Comparison of ENCODE assay signal across 24 cellular contexts in the genomic region with DNA sequence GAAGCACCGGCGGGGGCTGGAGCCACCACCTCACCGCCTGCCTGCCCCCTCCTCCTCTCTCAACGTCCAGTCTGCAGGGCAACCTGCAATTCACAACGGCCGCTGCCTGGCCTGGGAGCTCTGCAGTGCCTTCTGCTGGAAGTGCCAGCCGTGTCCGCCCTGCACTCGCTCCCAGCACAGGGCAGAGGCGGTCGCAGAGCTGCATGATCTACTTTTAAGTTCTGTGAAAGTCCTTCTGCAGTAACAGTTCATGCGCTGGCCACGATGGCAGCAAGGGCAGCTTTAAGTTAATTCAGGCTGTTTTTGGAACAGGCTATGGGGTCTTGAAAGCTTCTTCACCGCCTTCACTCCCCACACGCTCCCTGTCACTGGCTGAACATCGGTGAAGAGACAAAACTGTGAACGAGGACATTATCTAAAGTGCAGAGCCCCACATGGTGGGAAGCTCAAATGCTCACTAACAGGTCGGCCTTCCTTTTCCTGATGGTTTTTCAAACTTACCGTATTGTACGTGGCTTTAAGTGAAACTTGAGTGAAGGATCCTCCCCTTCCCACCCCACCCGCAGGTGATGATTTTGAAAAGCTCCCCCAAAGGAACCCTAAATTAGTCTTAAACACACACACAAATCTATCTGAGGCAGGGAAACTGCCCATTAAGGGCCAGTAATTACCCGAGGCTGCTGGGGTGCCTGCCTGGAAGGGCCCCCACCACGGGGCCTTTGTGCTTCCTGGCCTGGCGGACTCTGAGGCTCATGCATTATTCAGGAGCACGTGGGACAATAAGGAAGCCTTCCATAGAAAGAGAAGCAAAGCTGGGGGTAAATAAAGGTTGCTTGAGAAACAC.
DNase-seq lines count a peak whose midpoint lies in the region; ATAC-seq and TF ChIP-seq lines count a peak whose summit lies in the region.
"Had no signal": no experiment of that assay in that cellular context is flagged by ENCODE, and none has a peak within 500 bp of the region (broad histone marks: within the 10 kb centered on the region; RNA-seq: fewer than 3 reads in every experiment).

No MANE protein-coding gene starts in this region.

- DNase-seq in NCI-H146 (lab: John Stamatoyannopoulos, UW) (peak; percentile 81), endodermal cell (peak; percentile 71), posterior vena cava (ENCODE audit: low spot score) (peak; percentile 36), SJCRH30 (no peak), DMS 273 (lab: John Stamatoyannopoulos, UW; ENCODE audit: unreplicated experiment) (no peak)
- DNase-seq: activated B cell treated with CpG ODN at 0.5 μM for 24 hours; activated CD4-positive, alpha-beta T cell treated with anti-CD3 and anti-CD28 coated beads, Interleukin-2, amount 50 U/mL, for 48 hours; activated CD8-positive, alpha-beta memory T cell treated with anti-CD3 and anti-CD28 coated beads, Interleukin-2, amount 50 U/mL, for 48 hours; activated naive CD8-positive, alpha-beta T cell treated with anti-CD3 and anti-CD28 coated beads, Interleukin-2, amount 50 U/mL, for 24 hours; brain microvascular endothelial cell; DMS79; HFFc6; NCI-H2171 treated with DMSO at 0.1 percent for 48 hours; NCI-H524 treated with DMSO at 0.1 percent for 48 hours; substantia nigra; T1000; uterus had no signal

- TF ChIP-seq CTCF in endodermal cell (conservative IDR thresholded peaks at IDR 0.05): peak; percentile 52

- H3K27me3 Mint-ChIP-seq in endodermal cell (ENCODE audit: insufficient read depth): no peaks in the 10 kb centered on the region
- H3K27me3 Mint-ChIP-seq: activated B cell treated with CpG ODN at 0.5 μM for 24 hours; activated naive CD8-positive, alpha-beta T cell treated with anti-CD3 and anti-CD28 coated beads, Interleukin-2, amount 50 U/mL, for 24 hours; memory B cell had no signal

- no peaks in the 10 kb centered on the region for H3K36me3 Mint-ChIP-seq in endodermal cell (ENCODE audit: low read depth)
- H3K36me3 Mint-ChIP-seq: memory B cell had no signal

- H3K9me3 ChIP-seq in ES-I3 (ENCODE audit: control insufficient read depth, insufficient read depth, low read length) (no peaks in the 10 kb centered on the region; the same call in 1 of the 2 replicates), endodermal cell (ENCODE audit: control insufficient read depth, low read length) (peaks cover 69% of the 10 kb centered on the region), SJCRH30 (replicated peaks) (0 out of 2 replicates have a peak, but pooled peaks cover 3% of the 10 kb centered on the region)
- H3K9me3 ChIP-seq: uterus had no signal

- H3K36me3 ChIP-seq in ES-I3 (ENCODE audit: insufficient read depth, low read length): no peaks in the 10 kb centered on the region
- no peaks in the 10 kb centered on the region for H3K36me3 ChIP-seq in endodermal cell (ENCODE audit: control insufficient read depth, insufficient read depth, low read length)
- no peaks in the 10 kb centered on the region for H3K36me3 ChIP-seq in SJCRH30
- H3K36me3 ChIP-seq: brain microvascular endothelial cell, uterus had no signal

- no peak overlapping the region for H3K4me3 ChIP-seq in endodermal cell (ENCODE audit: low read length)
- H3K4me3 ChIP-seq in SJCRH30: no peak overlapping the region
- H3K4me3 ChIP-seq: coronary artery, GM12878, uterus had no signal

- H3K4me3 Mint-ChIP-seq in endodermal cell: no peak overlapping the region
- H3K4me3 Mint-ChIP-seq: activated B cell treated with CpG ODN at 0.5 μM for 24 hours; activated naive CD8-positive, alpha-beta T cell treated with anti-CD3 and anti-CD28 coated beads, Interleukin-2, amount 50 U/mL, for 24 hours; HFFc6; memory B cell had no signal

- 84 to 89% methylated on average over 14 to 25 of the region's 25 CpGs for WGBS in endodermal cell (ENCODE audit: insufficient coverage in 1 of 2, insufficient read length in 1 of 2), 2 experiments

- no peak overlapping the region for H3K27ac ChIP-seq in endodermal cell (ENCODE audit: low read depth, low read length)
- no peak overlapping the region for H3K27ac ChIP-seq in SJCRH30
- H3K27ac ChIP-seq: brain microvascular endothelial cell, coronary artery, parathyroid adenoma, uterus had no signal

- ATAC-seq in GM21576 (IDR thresholded peaks at IDR 0.05; ENCODE audit: unreplicated experiment): no peak
- ATAC-seq: activated naive CD8-positive, alpha-beta T cell treated with anti-CD3 and anti-CD28 coated beads, Interleukin-2, amount 50 U/mL, for 24 hours; GM12878; Right ventricle myocardium inferior had no signal

- peak overlapping the region; percentile 3 for H3K27ac Mint-ChIP-seq in endodermal cell
- H3K27ac Mint-ChIP-seq: activated B cell treated with CpG ODN at 0.5 μM for 24 hours; activated naive CD8-positive, alpha-beta T cell treated with anti-CD3 and anti-CD28 coated beads, Interleukin-2, amount 50 U/mL, for 24 hours; HFFc6; memory B cell had no signal

- H3K4me1 Mint-ChIP-seq in endodermal cell: peaks cover 18% of the 10 kb centered on the region
- H3K4me1 Mint-ChIP-seq: activated B cell treated with CpG ODN at 0.5 μM for 24 hours; activated naive CD8-positive, alpha-beta T cell treated with anti-CD3 and anti-CD28 coated beads, Interleukin-2, amount 50 U/mL, for 24 hours; memory B cell had no signal

- peaks cover 13% of the 10 kb centered on the region for H3K4me1 ChIP-seq in ES-I3 (ENCODE audit: insufficient read depth, low read length)
- no peaks in the 10 kb centered on the region for H3K4me1 ChIP-seq in endodermal cell (ENCODE audit: control insufficient read depth, insufficient read depth, low read length)
- H3K4me1 ChIP-seq in SJCRH30: no peaks in the 10 kb centered on the region
- H3K4me1 ChIP-seq: parathyroid adenoma, uterus had no signal

- H3K9ac ChIP-seq in ES-I3 (ENCODE audit: low read depth, low read length): peak overlapping the region; percentile 9; the same call in 1 of the 2 replicates
- no peak overlapping the region for H3K9ac ChIP-seq in endodermal cell (ENCODE audit: extremely low read depth, low read length, poor library complexity, severe bottlenecking)
- H3K9ac ChIP-seq: parathyroid adenoma had no signal

- intact Hi-C loops in posterior vena cava (cut with DNase I): loop anchor here in 1 of 2 donors (5.0 kb wide), 1 partner anchor 661 kb away; no protein-coding TSS in a partner anchor

- H3K27me3 ChIP-seq in endodermal cell (ENCODE audit: control insufficient read depth, insufficient read depth, low read length, poor library complexity, severe bottlenecking) (no peaks in the 10 kb centered on the region), SJCRH30 (peaks cover 36% of the 10 kb centered on the region)
- H3K27me3 ChIP-seq: brain microvascular endothelial cell, uterus had no signal

- H3K9me3 Mint-ChIP-seq in endodermal cell: no peaks in the 10 kb centered on the region
- H3K9me3 Mint-ChIP-seq: activated B cell treated with CpG ODN at 0.5 μM for 24 hours; activated naive CD8-positive, alpha-beta T cell treated with anti-CD3 and anti-CD28 coated beads, Interleukin-2, amount 50 U/mL, for 24 hours; memory B cell had no signal

Comparison
In these comparisons a context has a peak if more than half of its experiments do, and no peak if none do; other contexts are left out.
1. DNase-seq: peak in NCI-H146 (single experiment), endodermal cell (single experiment) and posterior vena cava (single experiment); none in SJCRH30 (0 of 2) and DMS 273 (single experiment).